ENCODE assay signal across 8 cellular contexts in the genomic region with DNA sequence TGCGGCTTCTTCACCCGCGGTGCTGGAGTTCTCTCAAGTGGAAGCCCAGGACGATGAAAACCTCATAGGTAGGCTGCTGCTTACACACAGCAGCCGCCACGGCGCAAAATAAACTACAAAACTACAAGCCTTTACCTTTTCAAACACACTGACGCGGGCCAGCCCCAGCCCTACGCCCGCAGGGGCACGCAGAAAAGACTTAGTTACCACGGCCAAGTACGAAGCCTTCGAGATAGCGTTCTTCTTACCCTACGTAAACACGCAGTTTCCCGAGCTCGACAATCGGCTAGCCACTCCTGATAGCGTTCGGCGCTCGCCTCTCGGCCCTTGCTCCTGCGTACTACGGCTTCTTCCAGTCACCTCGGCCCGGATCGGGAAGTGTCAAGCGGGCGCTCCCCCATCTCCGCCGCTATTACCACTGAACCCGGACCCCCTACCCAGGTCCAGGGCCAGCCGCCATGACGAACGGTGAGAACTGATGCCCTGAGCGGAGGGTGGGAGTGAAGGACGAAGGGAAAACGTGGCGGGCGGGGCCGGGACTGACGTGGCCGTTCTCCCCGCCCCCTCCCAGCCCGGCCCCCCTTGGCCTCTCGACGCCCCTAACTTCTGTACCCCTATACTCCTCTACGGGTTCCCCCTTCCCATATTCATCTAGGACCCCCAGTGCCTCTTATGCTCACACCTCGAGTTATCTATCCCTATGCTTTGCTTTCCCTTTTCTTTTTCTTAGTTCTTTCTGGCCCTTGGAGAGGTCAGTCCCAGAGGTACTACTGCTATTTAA. TPM values are rescaled to one million over a fixed set of nuclear protein-coding genes. Genes with fewer than 3 reads are reported as not detected.
DNase-seq lines count a peak whose midpoint lies in the region; ATAC-seq and TF ChIP-seq lines count a peak whose summit lies in the region.

A gene (plus strand): TSS at position 350 of the 781 bp plus-strand sequence. CDS start 109 bp downstream, at position 459.

- H3K4me3 ChIP-seq in thymus (ENCODE audit: low read length): peak within 1 kb of the TSS; percentile 98

- peak within 1 kb of the TSS; percentile 98 for H3K27ac ChIP-seq in thymus (ENCODE audit: low read depth)

- under 1% methylated on average over 53 of the region's 53 CpGs for WGBS in thymus

- peaks cover 14% of the 10 kb centered on the region for H3K4me1 ChIP-seq in thymus (ENCODE audit: control insufficient read depth, insufficient read depth, low read length)

- peak; percentile 82 for DNase-seq in GM10266 (ENCODE audit: extremely low spot score)
- DNase-seq in NCI-H1105 treated with DMSO at 0.1 percent for 48 hours (lab: John Stamatoyannopoulos, UW): peak; percentile 93
- peak; percentile 93 for DNase-seq in SKM-1 treated with dmso at 0.1 percent for 144 hours (lab: John Stamatoyannopoulos, UW; ENCODE audit: unreplicated experiment)
- peak; percentile 91 for DNase-seq in glutamatergic neuron
- DNase-seq in osteocyte (ENCODE audit: extremely low spot score, unreplicated experiment): peak; percentile 94

- peak within 1 kb of the TSS; percentile 92 for H3K4me3 Mint-ChIP-seq in activated naive CD8-positive, alpha-beta T cell
- H3K4me3 Mint-ChIP-seq in glutamatergic neuron (ENCODE audit: unreplicated experiment) (peak within 1 kb of the TSS; percentile 93), osteocyte (ENCODE audit: unreplicated experiment) (peak within 1 kb of the TSS; percentile 95)

- H3K36me3 Mint-ChIP-seq in activated naive CD8-positive, alpha-beta T cell: no peaks in the 10 kb centered on the region
- H3K36me3 Mint-ChIP-seq in glutamatergic neuron (ENCODE audit: unreplicated experiment) (no peaks in the 10 kb centered on the region), osteocyte (ENCODE audit: unreplicated experiment) (peaks cover 9% of the 10 kb centered on the region)

- H3K27ac Mint-ChIP-seq in activated naive CD8-positive, alpha-beta T cell: peak within 1 kb of the TSS; percentile 84
- peak within 1 kb of the TSS; percentile 92 for H3K27ac Mint-ChIP-seq in glutamatergic neuron (ENCODE audit: unreplicated experiment)
- H3K27ac Mint-ChIP-seq in osteocyte (ENCODE audit: unreplicated experiment): peak within 1 kb of the TSS; percentile 97

- H3K27me3 ChIP-seq in thymus (ENCODE audit: control insufficient read depth, insufficient read depth): no peaks in the 10 kb centered on the region

- H3K9me3 Mint-ChIP-seq in activated naive CD8-positive, alpha-beta T cell (ENCODE audit: low read depth): no peaks in the 10 kb centered on the region
- H3K9me3 Mint-ChIP-seq in glutamatergic neuron (ENCODE audit: unreplicated experiment): no peaks in the 10 kb centered on the region
- no peaks in the 10 kb centered on the region for H3K9me3 Mint-ChIP-seq in osteocyte (ENCODE audit: unreplicated experiment)

- TF ChIP-seq CTCF in GM10266 (IDR thresholded peaks at IDR 0.05; ENCODE audit: control insufficient read depth, insufficient read depth, low read depth, missing control alignments): no peak
- no peak for TF ChIP-seq CTCF in glutamatergic neuron (IDR thresholded peaks at IDR 0.05; ENCODE audit: partially characterized antibody, unreplicated experiment)
- no peak for TF ChIP-seq CTCF in osteocyte (IDR thresholded peaks at IDR 0.05)

- H3K4me1 Mint-ChIP-seq in activated naive CD8-positive, alpha-beta T cell (ENCODE audit: low read depth): peaks cover 40% of the 10 kb centered on the region
- peaks cover 16% of the 10 kb centered on the region for H3K4me1 Mint-ChIP-seq in glutamatergic neuron (ENCODE audit: low read depth, unreplicated experiment)
- H3K4me1 Mint-ChIP-seq in osteocyte (ENCODE audit: unreplicated experiment): peaks cover 27% of the 10 kb centered on the region

- H3K9me3 ChIP-seq in thymus (ENCODE audit: control insufficient read depth): no peaks in the 10 kb centered on the region

- H3K27me3 Mint-ChIP-seq in activated naive CD8-positive, alpha-beta T cell: no peaks in the 10 kb centered on the region
- H3K27me3 Mint-ChIP-seq in glutamatergic neuron (ENCODE audit: unreplicated experiment) (no peaks in the 10 kb centered on the region), osteocyte (ENCODE audit: unreplicated experiment) (no peaks in the 10 kb centered on the region)

- peak; percentile 94 for ATAC-seq in HG02642 (IDR thresholded peaks at IDR 0.05; ENCODE audit: poor library complexity, unreplicated experiment)

- H3K36me3 ChIP-seq in thymus (ENCODE audit: control insufficient read depth, insufficient read depth): peaks cover 17% of the 10 kb centered on the region

RNA-seq across cellular contexts. Expression of the gene that starts here (rescaled TPM):
- 30.8 TPM for total RNA-seq in glutamatergic neuron (ENCODE audit: unreplicated experiment)
- total RNA-seq in osteocyte: 35.8 and 41.7 TPM in 2 replicates
- 30.0 TPM for polyA plus RNA-seq in thymus

Comparison
In these comparisons a context has a peak if more than half of its experiments do, and no peak if none do; other contexts are left out.
1. Peak in every context shown above with its lines: DNase-seq, ATAC-seq, H3K4me3 ChIP-seq and H3K27ac ChIP-seq.